9 cellular contexts compared by ENCODE assay signal in the genomic region with DNA sequence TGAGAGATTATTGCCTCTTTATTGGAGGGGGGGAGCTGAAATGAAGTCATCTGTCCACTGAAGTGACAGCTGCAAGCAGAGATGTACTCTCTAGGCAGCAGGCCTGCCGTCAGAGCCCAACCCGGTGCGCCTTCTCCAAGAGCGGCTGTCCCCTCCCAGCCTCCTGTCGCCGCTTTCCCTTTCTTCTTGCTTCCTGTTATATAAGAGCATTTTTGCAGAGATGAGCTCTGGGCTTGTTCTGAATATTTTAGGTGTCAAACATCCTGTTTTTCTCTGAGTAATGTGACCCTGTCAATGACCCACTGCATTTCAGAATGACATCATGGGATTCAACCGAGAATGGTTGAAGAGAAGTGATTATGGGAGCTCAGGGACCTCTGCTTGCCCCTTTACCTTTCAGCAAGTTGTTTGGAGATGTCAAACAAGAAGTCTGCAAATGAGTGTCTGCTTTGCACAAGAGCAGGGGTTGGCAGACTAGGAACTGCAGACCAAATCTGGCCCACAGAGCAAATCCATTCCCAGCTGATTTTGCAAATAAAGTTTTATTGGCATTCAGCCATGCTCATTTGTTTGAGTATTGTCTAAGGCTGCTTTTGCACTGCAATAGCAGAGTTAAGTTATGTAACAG.
DNase-seq lines count a peak whose midpoint lies in the region; ATAC-seq and TF ChIP-seq lines count a peak whose summit lies in the region.
"Had no signal": no experiment of that assay in that cellular context is flagged by ENCODE, and none has a peak within 500 bp of the region (broad histone marks: within the 10 kb centered on the region; RNA-seq: fewer than 3 reads in every experiment).

No MANE protein-coding gene starts in this region.

- 14 to 44% (median 16%) methylated on average over 7 of the region's 7 CpGs for WGBS in spleen, 5 donors

- peaks cover 9% of the 10 kb centered on the region for H3K9me3 Mint-ChIP-seq in glutamatergic neuron (ENCODE audit: unreplicated experiment)
- H3K9me3 Mint-ChIP-seq: activated B cell treated with CpG ODN at 0.5 μM for 24 hours had no signal

- ATAC-seq in HG02588 (IDR thresholded peaks at IDR 0.05; ENCODE audit: unreplicated experiment) = no peak
- ATAC-seq: HCT116 had no signal

- peaks cover 0 to 6% (median 0%) of the 10 kb centered on the region in 6 donors for H3K4me1 ChIP-seq in spleen

- DNase-seq in M059J (ENCODE audit: low read depth) (peak; percentile 89), glutamatergic neuron (peak; percentile 47), spleen (no peak), islet precursor cell (no peak), GF-D8 (lab: John Stamatoyannopoulos, UW) (no peak)
- DNase-seq in activated CD4-positive, alpha-beta T cell treated with anti-CD3 and anti-CD28 coated beads, Interleukin-2, amount 50 U/mL, for 1 hour = peak; percentile 14
- DNase-seq: activated B cell treated with CpG ODN at 0.5 μM for 24 hours had no signal

- intact Hi-C loops in spleen (cut with DNase I; ENCODE audit: low total_unique reads) = no loop called here

- peaks cover 23% of the 10 kb centered on the region for H3K4me1 Mint-ChIP-seq in glutamatergic neuron (ENCODE audit: low read depth, unreplicated experiment)
- H3K4me1 Mint-ChIP-seq: activated B cell treated with CpG ODN at 0.5 μM for 24 hours had no signal

- TF ChIP-seq CTCF in glutamatergic neuron (IDR thresholded peaks at IDR 0.05; ENCODE audit: partially characterized antibody, unreplicated experiment) (no peak), spleen (IDR thresholded peaks at IDR 0.05 in 8 of 11, conservative IDR thresholded peaks at IDR 0.05 in 3 of 11) (no peak)

- peak overlapping the region; percentile 63 for H3K4me3 Mint-ChIP-seq in glutamatergic neuron (ENCODE audit: unreplicated experiment)
- H3K4me3 Mint-ChIP-seq: activated B cell treated with CpG ODN at 0.5 μM for 24 hours had no signal

- no peaks in the 10 kb centered on the region for H3K36me3 ChIP-seq in spleen

- no peak overlapping the region for H3K4me3 ChIP-seq in spleen

- no peak for TF ChIP-seq POLR2A in spleen (IDR thresholded peaks at IDR 0.05)

- H3K27me3 Mint-ChIP-seq in glutamatergic neuron (ENCODE audit: unreplicated experiment) = peaks cover 8% of the 10 kb centered on the region

- H3K36me3 Mint-ChIP-seq in glutamatergic neuron (ENCODE audit: unreplicated experiment) = no peaks in the 10 kb centered on the region

- H3K27ac Mint-ChIP-seq in glutamatergic neuron (ENCODE audit: unreplicated experiment) = peak overlapping the region; percentile 95
- H3K27ac Mint-ChIP-seq: activated B cell treated with CpG ODN at 0.5 μM for 24 hours had no signal

- peak overlapping the region in 6 of 8 donors; percentile 11 to 57 (median 46) for H3K27ac ChIP-seq in spleen

- no peaks in the 10 kb centered on the region for H3K9me3 ChIP-seq in spleen

- peaks cover 0 to 5% (median 0%) of the 10 kb centered on the region in 7 donors for H3K27me3 ChIP-seq in spleen (replicated peaks in 1 of 7)

Comparison
In these comparisons a context has a peak if more than half of its experiments do, and no peak if none do; other contexts are left out.
1. DNase-seq: peak in M059J (single experiment), activated CD4-positive, alpha-beta T cell treated with anti-CD3 and anti-CD28 coated beads, Interleukin-2, amount 50 U/mL, for 1 hour (single experiment) and glutamatergic neuron (single experiment); none in spleen (single experiment), islet precursor cell (single experiment) and GF-D8 (single experiment).